ENCODE assay signal across 1 cellular context in genomic region chr16:53054670-53055485, GRCh38.
TF ChIP-seq lines count a peak whose summit lies in the region.

Gene CHD9, plus strand, starts transcription at chr16:53054991. Its CDS starts 101,099 bp downstream, at chr16:53156090.

TF ChIP-seq in K562, 482 proteins besides CTCF, POLR2A, EP300 and RAD21 (continued from another document and continues in another):
- no peak for TF ChIP-seq ZNF407 (IDR thresholded peaks at IDR 0.05; ENCODE audit: low read depth)
- TF ChIP-seq ARHGAP35 (IDR thresholded peaks at IDR 0.05; ENCODE audit: partially characterized antibody), result no peak
- TF ChIP-seq GABPA (tag; conservative IDR thresholded peaks at IDR 0.05; ENCODE audit: low read depth), result peak; percentile 74
- TF ChIP-seq ZNF609 (CRISPR knock-in tag; IDR thresholded peaks at IDR 0.05; ENCODE audit: borderline replicate concordance), result no peak
- TF ChIP-seq ZNF707 (CRISPR knock-in tag; conservative IDR thresholded peaks at IDR 0.05), result no peak
- TF ChIP-seq FOXM1 (IDR thresholded peaks at IDR 0.05; ENCODE audit: low read depth), result no peak
- TF ChIP-seq FOXM1 (CRISPR knock-in tag; IDR thresholded peaks at IDR 0.05; ENCODE audit: low read depth), result peak; percentile 79
- no peak for TF ChIP-seq TOE1 (IDR thresholded peaks at IDR 0.05; ENCODE audit: borderline replicate concordance)
- no peak for TF ChIP-seq TOE1 (CRISPR knock-in tag; IDR thresholded peaks at IDR 0.05; ENCODE audit: borderline replicate concordance, low read depth)
- peak; percentile 59; the same call in 1 of the 2 replicates for TF ChIP-seq SMAD4 (CRISPR knock-in tag; conservative IDR thresholded peaks at IDR 0.05)
- peak; percentile 1; the same call in 1 of the 2 replicates for TF ChIP-seq POLR2H (tag; IDR thresholded peaks at IDR 0.05; ENCODE audit: low read depth)
- TF ChIP-seq HMGN3 (IDR thresholded peaks at IDR 0.05; ENCODE audit: borderline replicate concordance, extremely low read depth, insufficient read length, low read depth, low read length), result peak; percentile 73
- peak; percentile 94 for TF ChIP-seq MYC (IDR thresholded peaks at IDR 0.05; ENCODE audit: low read depth, low read length)
- peak; percentile 71; the same call in 1 of the 2 replicates for TF ChIP-seq MYC (CRISPR knock-in tag; IDR thresholded peaks at IDR 0.05; ENCODE audit: borderline replicate concordance, low read depth)
- peak; percentile 85 for TF ChIP-seq ELF1 (tag; IDR thresholded peaks at IDR 0.05)
- no peak for TF ChIP-seq NR0B1 (IDR thresholded peaks at IDR 0.05; ENCODE audit: partially characterized antibody)
- no peak for TF ChIP-seq DACH1 (IDR thresholded peaks at IDR 0.05; ENCODE audit: partially characterized antibody)
- TF ChIP-seq PHB (CRISPR knock-in tag; IDR thresholded peaks at IDR 0.05), result 0 out of 2 replicates have a peak, but pooled peaks have one; percentile 40
- no peak for TF ChIP-seq KLF13 (tag; IDR thresholded peaks at IDR 0.05; ENCODE audit: borderline replicate concordance, low read depth)
- peak in 1 of 2 experiments; percentile 92; a peak in 2 of 4 replicates for TF ChIP-seq TEAD1 (CRISPR knock-in tag; IDR thresholded peaks at IDR 0.05)
- TF ChIP-seq BDP1 (IDR thresholded peaks at IDR 0.05; ENCODE audit: insufficient read depth, insufficient read length), result no peak
- TF ChIP-seq ZBTB11 (CRISPR knock-in tag; IDR thresholded peaks at IDR 0.05), result peak in 1 of 3 experiments; percentile 11; a peak in 1 of 6 replicates
- no peak for TF ChIP-seq ZNF644 (tag; IDR thresholded peaks at IDR 0.05; ENCODE audit: low read depth)
- TF ChIP-seq SRSF1 (IDR thresholded peaks at IDR 0.05; ENCODE audit: low read depth, low read length), result 0 out of 2 replicates have a peak, but pooled peaks have one; percentile 44
- no peak for TF ChIP-seq BRF1 (IDR thresholded peaks at IDR 0.05; ENCODE audit: borderline replicate concordance, extremely low read depth, insufficient read length)
- TF ChIP-seq ZBTB9 (CRISPR knock-in tag; IDR thresholded peaks at IDR 0.05), result peak; percentile 59; the same call in 1 of the 2 replicates
- TF ChIP-seq RBM17 (IDR thresholded peaks at IDR 0.05; ENCODE audit: borderline replicate concordance, low read depth, low read length), result no peak
- peak in 1 of 2 experiments; percentile 43; a peak in 1 of 4 replicates for TF ChIP-seq UBTF (IDR thresholded peaks at IDR 0.05; ENCODE audit: borderline replicate concordance in 1 of 2, low read depth in 2 of 2, low read length in 2 of 2)
- TF ChIP-seq PATZ1 (CRISPR knock-in tag; IDR thresholded peaks at IDR 0.05; ENCODE audit: borderline replicate concordance), result no peak
- no peak for TF ChIP-seq CBX2 (IDR thresholded peaks at IDR 0.05; ENCODE audit: insufficient read depth, low read length, poor library complexity, severe bottlenecking)
- TF ChIP-seq ZNF133 (CRISPR knock-in tag; IDR thresholded peaks at IDR 0.05), result no peak
- TF ChIP-seq TRIM28 (IDR thresholded peaks at IDR 0.05), result no peak
